ENCODE assay signal across 1 cellular context in the genomic region with DNA sequence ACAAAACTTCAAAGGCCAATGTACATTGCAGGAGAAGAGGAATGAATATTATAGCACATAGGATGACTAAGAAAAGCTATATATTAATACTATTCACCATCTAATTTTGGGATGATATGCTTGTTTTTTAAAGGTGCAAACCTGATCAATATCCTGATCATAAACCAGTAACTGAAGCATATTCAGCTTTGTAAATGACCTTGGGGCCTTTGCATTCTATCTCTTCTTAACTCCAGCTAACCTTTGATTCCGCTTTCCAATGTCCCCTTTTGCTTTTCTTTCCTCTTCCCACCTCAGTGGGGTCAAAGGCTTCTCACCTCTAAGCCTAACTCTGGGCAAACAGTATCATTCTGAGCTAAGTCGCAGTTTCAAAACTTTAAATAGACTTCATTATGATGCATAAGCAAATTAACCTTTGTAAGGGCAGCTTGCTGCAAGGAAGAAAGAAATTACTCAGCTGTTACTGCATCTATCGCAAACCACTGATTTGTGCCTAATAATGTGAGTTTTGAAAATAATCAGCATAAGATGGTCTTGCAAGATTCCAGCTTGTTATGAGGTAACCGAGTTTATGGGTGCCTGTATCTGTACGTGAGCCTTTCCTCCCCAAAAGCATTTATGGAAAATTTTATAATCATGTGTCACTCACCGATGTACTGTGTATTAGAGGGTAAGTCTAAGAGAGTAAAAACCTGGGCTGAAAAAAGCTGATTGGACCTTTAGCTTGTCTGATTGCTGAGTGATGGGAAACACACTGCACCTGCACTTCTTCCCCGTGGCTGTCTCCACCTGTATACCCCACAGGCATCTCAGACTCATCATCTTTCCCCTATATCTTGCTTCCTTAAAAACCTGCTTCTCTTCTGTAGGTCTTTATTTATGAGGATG.
TF ChIP-seq lines count a peak whose summit lies in the region.

No MANE protein-coding gene starts in this region.

TF ChIP-seq in HepG2, 621 proteins besides CTCF, POLR2A, EP300 and RAD21:
- TF ChIP-seq ZNF34 (CRISPR knock-in tag; IDR thresholded peaks at IDR 0.05; ENCODE audit: borderline replicate concordance) = no peak
- TF ChIP-seq POLR2G (IDR thresholded peaks at IDR 0.05; ENCODE audit: low read depth, low read length) = no peak
- no peak for TF ChIP-seq ZEB1 (IDR thresholded peaks at IDR 0.05; ENCODE audit: insufficient replicate concordance, low read depth)
- TF ChIP-seq ZNF225 (CRISPR knock-in tag; IDR thresholded peaks at IDR 0.05) = no peak
- TF ChIP-seq ARHGAP35 (CRISPR knock-in tag; IDR thresholded peaks at IDR 0.05; ENCODE audit: borderline replicate concordance) = no peak
- no peak for TF ChIP-seq ELF4 (CRISPR knock-in tag; IDR thresholded peaks at IDR 0.05; ENCODE audit: borderline replicate concordance)
- no peak for TF ChIP-seq TOPORS (CRISPR knock-in tag; IDR thresholded peaks at IDR 0.05)
- no peak for TF ChIP-seq DNMT1 (CRISPR knock-in tag; IDR thresholded peaks at IDR 0.05)
- no peak for TF ChIP-seq NPAS2 (CRISPR knock-in tag; IDR thresholded peaks at IDR 0.05; ENCODE audit: borderline replicate concordance)
